8 cellular contexts compared by ENCODE assay signal in the genomic region with DNA sequence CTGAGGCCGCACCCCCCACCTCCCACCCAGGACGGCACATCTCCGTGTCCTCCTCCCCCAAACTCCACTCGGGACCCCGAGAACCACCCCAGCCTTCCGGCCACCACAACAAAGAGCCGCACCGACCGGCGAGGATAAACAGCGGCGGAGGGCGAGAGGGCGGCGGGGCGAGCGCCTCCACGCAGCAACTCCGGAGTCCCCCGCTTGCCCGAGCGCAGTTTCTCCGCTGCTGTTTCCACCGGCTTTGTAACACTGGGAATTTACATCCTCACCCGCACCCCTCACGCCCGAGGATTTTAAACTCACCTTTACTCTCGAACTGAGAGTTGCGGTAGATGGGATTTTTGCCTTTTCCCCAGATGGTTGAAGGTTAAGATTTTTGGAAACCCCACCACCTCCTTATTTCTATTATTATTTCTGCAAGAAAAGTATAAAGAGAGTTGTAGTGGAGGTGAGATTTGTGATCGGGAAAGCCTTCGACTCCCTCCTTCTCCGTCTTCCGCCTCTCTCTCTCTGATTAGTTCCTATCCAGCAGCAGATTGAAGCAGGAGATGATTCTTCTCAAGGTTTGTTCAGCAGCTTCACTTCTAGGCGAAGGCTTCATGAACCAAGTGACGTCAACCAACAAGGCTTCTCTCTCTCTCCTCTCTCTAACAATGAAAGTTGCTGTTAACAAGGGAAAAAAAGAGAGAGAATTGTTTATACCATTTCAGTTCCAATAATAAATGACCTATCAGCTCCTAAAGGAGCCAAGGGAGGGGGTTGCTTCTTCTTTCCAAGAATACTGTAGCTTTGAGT. TPM values are rescaled to one million over a fixed set of nuclear protein-coding genes. Genes with fewer than 3 reads are reported as not detected.
DNase-seq lines count a peak whose midpoint lies in the region; ATAC-seq and TF ChIP-seq lines count a peak whose summit lies in the region.

A gene with protein sequence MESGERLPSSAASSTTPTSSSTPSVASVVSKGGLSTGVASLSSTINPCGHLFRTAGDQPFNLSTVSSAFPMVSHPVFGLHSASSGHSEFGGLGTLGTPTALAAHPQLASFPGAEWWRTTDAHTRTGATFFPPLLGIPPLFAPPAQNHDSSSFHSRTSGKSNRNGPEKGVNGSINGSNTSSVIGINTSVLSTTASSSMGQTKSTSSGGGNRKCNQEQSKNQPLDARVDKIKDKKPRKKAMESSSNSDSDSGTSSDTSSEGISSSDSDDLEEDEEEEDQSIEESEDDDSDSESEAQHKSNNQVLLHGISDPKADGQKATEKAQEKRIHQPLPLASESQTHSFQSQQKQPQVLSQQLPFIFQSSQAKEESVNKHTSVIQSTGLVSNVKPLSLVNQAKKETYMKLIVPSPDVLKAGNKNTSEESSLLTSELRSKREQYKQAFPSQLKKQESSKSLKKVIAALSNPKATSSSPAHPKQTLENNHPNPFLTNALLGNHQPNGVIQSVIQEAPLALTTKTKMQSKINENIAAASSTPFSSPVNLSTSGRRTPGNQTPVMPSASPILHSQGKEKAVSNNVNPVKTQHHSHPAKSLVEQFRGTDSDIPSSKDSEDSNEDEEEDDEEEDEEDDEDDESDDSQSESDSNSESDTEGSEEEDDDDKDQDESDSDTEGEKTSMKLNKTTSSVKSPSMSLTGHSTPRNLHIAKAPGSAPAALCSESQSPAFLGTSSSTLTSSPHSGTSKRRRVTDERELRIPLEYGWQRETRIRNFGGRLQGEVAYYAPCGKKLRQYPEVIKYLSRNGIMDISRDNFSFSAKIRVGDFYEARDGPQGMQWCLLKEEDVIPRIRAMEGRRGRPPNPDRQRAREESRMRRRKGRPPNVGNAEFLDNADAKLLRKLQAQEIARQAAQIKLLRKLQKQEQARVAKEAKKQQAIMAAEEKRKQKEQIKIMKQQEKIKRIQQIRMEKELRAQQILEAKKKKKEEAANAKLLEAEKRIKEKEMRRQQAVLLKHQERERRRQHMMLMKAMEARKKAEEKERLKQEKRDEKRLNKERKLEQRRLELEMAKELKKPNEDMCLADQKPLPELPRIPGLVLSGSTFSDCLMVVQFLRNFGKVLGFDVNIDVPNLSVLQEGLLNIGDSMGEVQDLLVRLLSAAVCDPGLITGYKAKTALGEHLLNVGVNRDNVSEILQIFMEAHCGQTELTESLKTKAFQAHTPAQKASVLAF (N-terminal part only) (minus strand): TSS at position 613 of the 798 bp plus-strand sequence. CDS start 137,829 bp downstream, outside the sequence.

- H3K4me2 ChIP-seq in BLaER1 treated with 17β-estradiol and CSF1 and Interleukin-3, amounts not matched to agents 10 nM and 100 nM, result peak within 1 kb of the TSS; percentile 66 to 93 (median 78)

- intact Hi-C loops in stomach (cut with DNase I; ENCODE audit: low total_unique reads), result no loop called here

- H3K9me3 ChIP-seq in BLaER1 treated with 17β-estradiol and CSF1 and Interleukin-3, amounts not matched to agents 10 nM and 100 nM (replicated peaks in 1 of 11), result no peaks in the 10 kb centered on the region
- no peaks in the 10 kb centered on the region for H3K9me3 ChIP-seq in esophagus (ENCODE audit: control insufficient read depth in 2 of 2, insufficient read depth in 1 of 2, low read depth in 1 of 2, low read length in 1 of 2)
- H3K9me3 ChIP-seq in mesodermal cell (ENCODE audit: control insufficient read depth, low read length), result no peaks in the 10 kb centered on the region
- no peaks in the 10 kb centered on the region for H3K9me3 ChIP-seq in stomach

- DNase-seq in NCI-H446 (lab: John Stamatoyannopoulos, UW), result peak; percentile 30 to 71
- DNase-seq in activated T-cell treated with anti-CD3 and anti-CD28 coated beads for 48 hours (ENCODE audit: low read depth), result peak; percentile 10
- peak; percentile 63 for DNase-seq in stomach

- no peaks in the 10 kb centered on the region for H4K20me1 ChIP-seq in BLaER1 treated with 17β-estradiol and CSF1 and Interleukin-3, amounts not matched to agents 10 nM and 100 nM

- H3K36me3 ChIP-seq in BLaER1 treated with 17β-estradiol and CSF1 and Interleukin-3, amounts not matched to agents 10 nM and 100 nM, result no peaks in the 10 kb centered on the region
- H3K36me3 ChIP-seq in esophagus (ENCODE audit: control insufficient read depth in 2 of 2, insufficient read depth in 2 of 2, low read length in 1 of 2) (no peaks in the 10 kb centered on the region), mesodermal cell (ENCODE audit: control insufficient read depth, insufficient read depth, low read length) (no peaks in the 10 kb centered on the region), stomach (no peaks in the 10 kb centered on the region)

- peak within 1 kb of the TSS; percentile 76 to 92 (median 82) for H3K4me3 ChIP-seq in BLaER1 treated with 17β-estradiol and CSF1 and Interleukin-3, amounts not matched to agents 10 nM and 100 nM
- H3K4me3 ChIP-seq in esophagus (ENCODE audit: low read depth in 1 of 2, low read length in 2 of 2) (peak within 1 kb of the TSS; percentile 54 to 79), mesodermal cell (ENCODE audit: extremely low read depth, insufficient read depth, low read length, poor library complexity, severe bottlenecking) (peak within 1 kb of the TSS; percentile 76), stomach (peak within 1 kb of the TSS; percentile 60 to 79 (median 68))

- peak within 1 kb of the TSS; percentile 92 to 100 (median 99) for H3K27ac ChIP-seq in BLaER1 treated with 17β-estradiol and CSF1 and Interleukin-3, amounts not matched to agents 10 nM and 100 nM
- H3K27ac ChIP-seq in esophagus (ENCODE audit: low read depth in 2 of 2, low read length in 1 of 2) (peak within 1 kb of the TSS; percentile 87 to 99), mesodermal cell (ENCODE audit: low read depth, low read length, severe bottlenecking) (peak within 1 kb of the TSS; percentile 99), stomach (peak within 1 kb of the TSS; percentile 94 to 98 (median 98))

- 0 out of 22 replicates have a peak, but pooled peaks cover 0 to 4% (median 0%) of the 10 kb centered on the region in 11 experiments for H3K27me3 ChIP-seq in BLaER1 treated with 17β-estradiol and CSF1 and Interleukin-3, amounts not matched to agents 10 nM and 100 nM
- H3K27me3 ChIP-seq in esophagus (ENCODE audit: control insufficient read depth in 1 of 2, insufficient read depth in 2 of 2, low read length in 2 of 2), result no peaks in the 10 kb centered on the region
- H3K27me3 ChIP-seq in stomach, result no peaks in the 10 kb centered on the region

- H3K9ac ChIP-seq in BLaER1 treated with 17β-estradiol and CSF1 and Interleukin-3, amounts not matched to agents 10 nM and 100 nM, result peak within 1 kb of the TSS; percentile 94 to 100 (median 99)

- WGBS in esophagus, 2 donors, result 0 to 1% methylated on average over 33 to 35 of the region's 35 CpGs
- 0% methylated on average over 19 to 24 of the region's 35 CpGs for WGBS in mesodermal cell (ENCODE audit: insufficient coverage in 2 of 2), 2 experiments
- WGBS in stomach, 5 donors, result 0 to 3% (median 1%) methylated on average over 34 to 35 of the region's 35 CpGs

- no peak for TF ChIP-seq POLR2A in stomach (IDR thresholded peaks at IDR 0.05)

- peak; percentile 43 for ATAC-seq in GM18870 (IDR thresholded peaks at IDR 0.05; ENCODE audit: unreplicated experiment)
- ATAC-seq in HG03095 (IDR thresholded peaks at IDR 0.05; ENCODE audit: unreplicated experiment), result peak; percentile 39

- TF ChIP-seq EP300 in stomach (IDR thresholded peaks at IDR 0.05), result no peak

- no peak for TF ChIP-seq CTCF in stomach (IDR thresholded peaks at IDR 0.05)

- H3K4me1 ChIP-seq in BLaER1 treated with 17β-estradiol and CSF1 and Interleukin-3, amounts not matched to agents 10 nM and 100 nM, result peaks cover 14 to 48% (median 24%) of the 10 kb centered on the region in 10 experiments; a peak in 19 of 20 replicates
- H3K4me1 ChIP-seq in esophagus (ENCODE audit: control insufficient read depth in 2 of 2, insufficient read depth in 2 of 2, low read length in 1 of 2), result no peaks in the 10 kb centered on the region
- peaks cover 4% of the 10 kb centered on the region for H3K4me1 ChIP-seq in mesodermal cell (ENCODE audit: control insufficient read depth, insufficient read depth, low read length, poor library complexity, severe bottlenecking)
- peaks cover 11 to 64% (median 40%) of the 10 kb centered on the region in 4 donors for H3K4me1 ChIP-seq in stomach

RNA-seq across cellular contexts. Expression of the gene that starts here (rescaled TPM):
- 10 to 100 TPM; 12.5 to 18.3 TPM for polyA plus RNA-seq in esophagus
- 48.0 TPM for polyA plus RNA-seq in mesodermal cell (2013, experiment 1 of 2)
- 49.4 TPM for polyA plus RNA-seq in mesodermal cell (2013, experiment 2 of 2)
- 100 to 1,000 TPM in 2 of 5 donors, 10 to 100 TPM in 3; 58.5 to 245 (median 99.2) TPM for total RNA-seq in stomach
- 10 to 100 TPM in 2 of 3 donors, 1 to 10 TPM in 1; 7.2 to 16.8 (median 12.5) TPM for polyA plus RNA-seq in stomach

Comparison
In these comparisons a context has a peak if more than half of its experiments do, and no peak if none do; other contexts are left out.
1. Peak in every context shown above with its lines: DNase-seq, ATAC-seq, H3K4me3 ChIP-seq and H3K27ac ChIP-seq.
2. DNase-seq: peak in every context shown above with its lines; median percentile 63 in stomach; 50 in NCI-H446; 10 in activated T-cell treated with anti-CD3 and anti-CD28 coated beads for 48 hours.